Comparison of ENCODE assay signal across 38 cellular contexts in genomic region chr19:44897835-44898234, GRCh38. TPM values are rescaled to one million over a fixed set of nuclear protein-coding genes. Genes with fewer than 3 reads are reported as not detected.
"Had no signal": no experiment of that assay in that cellular context is flagged by ENCODE, and none has a peak within 500 bp of the region (broad histone marks: within the 10 kb centered on the region; RNA-seq: fewer than 3 reads in every experiment).

No MANE protein-coding gene starts in this region.

- FAIRE-seq: colon had no signal

- H3K4me3 ChIP-seq: gastrocnemius medialis, heart left ventricle, hepatocyte, left lung, mucosa of descending colon, ovary, psoas muscle, smooth muscle cell, suprapubic skin, transverse colon, vagina had no signal

- DNase-seq: effector CD8-positive, alpha-beta T cell; endodermal cell; foreskin fibroblast; gastrocnemius medialis; heart left ventricle; left cardiac atrium; left lung; mesenchymal stem cell; mucosa of descending colon; naive B cell; nucleus accumbens; ovary; posterior cingulate gyrus; psoas muscle; stimulated activated CD4-positive, alpha-beta T cell treated with anti-CD3 and anti-CD28 coated beads, Interleukin-12 subunit alpha, Interleukin-12 subunit beta, amount 100 ng/mL, for 4 hours; stimulated activated CD4-positive, alpha-beta T cell treated with anti-CD3 and anti-CD28 coated beads, Interleukin-1b, Interleukin-23, amount 100 ng/mL, for 48 hours; stimulated activated CD4-positive, alpha-beta T cell treated with anti-CD3 and anti-CD28 coated beads, Interleukin-4, amount 100 ng/mL, for 1 hour; stimulated activated CD8-positive, alpha-beta memory T cell treated with anti-CD3 and anti-CD28 coated beads, Interleukin-4, amount 100 ng/mL, for 48 hours; stimulated activated naive CD4-positive, alpha-beta T cell; stimulated activated naive CD8-positive, alpha-beta T cell treated with anti-CD3 and anti-CD28 coated beads, Interleukin-15, amount 100 ng/mL, for 72 hours; transverse colon had no signal

- ATAC-seq: esophagus mucosa; gastrocnemius medialis; heart left ventricle; left cardiac atrium; left lung; mucosa of descending colon; natural killer cell treated with Interleukin-12 subunit alpha and Interleukin-12 subunit beta and Interleukin-15 and Interleukin-18, amount 100 ng/mL, for 72 hours; psoas muscle; sciatic nerve; stimulated activated naive CD8-positive, alpha-beta T cell treated with anti-CD3 and anti-CD28 coated beads, Interleukin-15, amount 100 ng/mL, for 72 hours had no signal

- H3K36me3 ChIP-seq: ovary had no signal

- H3K4me1 ChIP-seq: gastrocnemius medialis, transverse colon had no signal

- H3K27ac ChIP-seq: epithelial cell of prostate, gastrocnemius medialis, heart left ventricle, hepatocyte, left lung, ovary, psoas muscle, suprapubic skin, transverse colon, vagina had no signal

- H3K4me2 ChIP-seq: hepatocyte, smooth muscle cell had no signal

- H3K27me3 ChIP-seq: gastrocnemius medialis, heart left ventricle, hepatocyte, left lung, ovary, suprapubic skin, transverse colon, vagina had no signal

- H3K9me3 ChIP-seq: gastrocnemius medialis, heart left ventricle, left lung, mucosa of descending colon, ovary, psoas muscle, suprapubic skin, transverse colon, vagina had no signal

- H2AFZ ChIP-seq: hepatocyte had no signal

RNA-seq across cellular contexts. Expression of gene APOC1, which starts 16.6 kb away (rescaled TPM):
- total RNA-seq: natural killer cell treated with Interleukin-12 subunit alpha and Interleukin-12 subunit beta and Interleukin-15 and Interleukin-18, amount 100 ng/mL, for 72 hours had no signal

RNA-seq across cellular contexts. Expression of gene APOC4, which starts 44.2 kb away (rescaled TPM):
- total RNA-seq: endodermal cell; esophagus mucosa; gastrocnemius medialis; glomerular endothelial cell; heart left ventricle; hepatocyte; kidney epithelial cell; left cardiac atrium; left lung; lower leg skin; lung microvascular endothelial cell; mesothelial cell of epicardium; mucosa of descending colon; natural killer cell treated with Interleukin-12 subunit alpha and Interleukin-12 subunit beta and Interleukin-15 and Interleukin-18, amount 100 ng/mL, for 72 hours; neural crest cell; psoas muscle; renal cortical epithelial cell; sciatic nerve; smooth muscle cell; suprapubic skin; transverse colon; ureter; vagina had no signal
- polyA plus RNA-seq: heart left ventricle, hepatocyte, ovary, psoas muscle, smooth muscle cell had no signal

RNA-seq across cellular contexts. Expression of gene APOC2, which starts 48.0 kb away (rescaled TPM):
- total RNA-seq: glomerular endothelial cell, kidney epithelial cell, left cardiac atrium, lung microvascular endothelial cell, mesothelial cell of epicardium, neural crest cell, renal cortical epithelial cell, vagina had no signal
- polyA plus RNA-seq: psoas muscle had no signal
